Comparison of ENCODE assay signal across 8 cellular contexts in the genomic region with DNA sequence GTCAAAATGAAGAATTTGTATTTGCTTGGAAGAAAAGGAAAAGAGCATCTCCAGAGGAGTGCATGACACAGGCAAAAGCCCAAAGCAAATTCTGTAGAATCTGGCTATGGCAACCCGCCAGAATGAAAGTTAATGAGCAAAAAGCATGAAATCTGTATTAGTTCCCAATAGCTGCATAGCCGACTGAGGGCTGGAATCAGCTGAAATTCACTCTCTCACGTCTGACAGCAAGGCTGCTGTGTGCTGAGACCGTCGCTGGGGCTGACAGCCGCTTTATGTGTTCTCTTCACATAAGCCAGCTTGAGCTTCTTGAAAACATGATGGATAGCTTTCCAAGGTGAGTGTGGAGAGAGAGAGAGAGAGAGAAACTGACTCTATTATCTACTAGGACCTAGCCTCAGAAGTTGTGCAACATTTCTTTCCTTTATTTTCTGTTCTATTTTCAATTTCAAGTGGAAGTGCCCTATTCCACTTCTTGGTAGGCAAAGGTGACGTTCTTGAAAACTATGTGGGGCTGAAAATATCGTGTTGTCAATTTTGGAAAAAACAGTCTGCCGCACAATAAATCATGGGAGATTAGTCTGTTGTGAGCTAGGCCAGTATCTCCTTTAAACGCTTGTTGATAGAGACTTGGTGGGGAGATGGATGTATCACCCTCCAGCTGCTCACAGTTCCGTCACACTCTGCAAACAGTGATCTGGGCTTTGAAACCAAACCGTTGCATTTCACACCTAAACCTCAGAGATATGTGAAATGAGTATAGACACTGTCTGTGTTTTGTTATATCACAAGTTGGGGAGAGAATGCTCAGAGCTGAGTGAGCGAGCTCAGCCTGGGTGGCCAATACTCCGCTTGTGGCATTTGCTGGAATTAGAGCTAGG.
DNase-seq lines count a peak whose midpoint lies in the region; ATAC-seq and TF ChIP-seq lines count a peak whose summit lies in the region.

No MANE protein-coding gene starts in this region.

- H3K9me3 ChIP-seq in Caco-2, result no peaks in the 10 kb centered on the region

- CTCF ChIA-PET in activated CD4-positive, alpha-beta memory T cell treated with anti-CD3 and anti-CD28 coated beads, Interleukin-2, amount 10 ng/mL, durations not matched to agents 7 days and 5 days (lab: Charles Lee), result interaction anchor here (1.0 to 2.6 kb wide), 5 partner anchors 13 to 74 kb away, joined by 3 to 14 read pairs (median 5); no protein-coding TSS in a partner anchor
- CTCF ChIA-PET in Caco-2 (lab: Charles Lee), result no interaction called here

- no peaks in the 10 kb centered on the region for H3K36me3 Mint-ChIP-seq in activated CD4-positive, alpha-beta memory T cell treated with anti-CD3 and anti-CD28 coated beads, Interleukin-2, amount 10 ng/mL, durations not matched to agents 7 days and 5 days (ENCODE audit: low read depth)
- H3K36me3 Mint-ChIP-seq in Caco-2 (ENCODE audit: insufficient read depth, unreplicated experiment), result no peaks in the 10 kb centered on the region

- DNase-seq in activated CD4-positive, CD25-positive, alpha-beta regulatory T cell (lab: John Stamatoyannopoulos, UW), result no peak
- peak; percentile 69 for DNase-seq in activated CD4-positive, alpha-beta memory T cell treated with anti-CD3 and anti-CD28 coated beads, Interleukin-2, amount 10 ng/mL, durations not matched to agents 7 days and 5 days
- peak; percentile 22 for DNase-seq in medulla oblongata (ENCODE audit: extremely low spot score)
- DNase-seq in NCI-H345 treated with DMSO at 0.1 percent for 48 hours (lab: John Stamatoyannopoulos, UW; ENCODE audit: unreplicated experiment), result no peak
- no peak for DNase-seq in NCI-H1930 (lab: John Stamatoyannopoulos, UW)
- DNase-seq in Caco-2, result no peak

- POLR2A ChIA-PET in activated CD4-positive, alpha-beta memory T cell treated with anti-CD3 and anti-CD28 coated beads, Interleukin-2, amount 10 ng/mL, durations not matched to agents 7 days and 5 days (lab: Charles Lee), result interaction anchor here (0.6 to 2.7 kb wide), 14 partner anchors 11 to 363 kb away, joined by 3 to 17 read pairs (median 4); a partner anchor contains a TSS
- POLR2A ChIA-PET in Caco-2 (lab: Charles Lee), result no interaction called here

- H3K4me3 Mint-ChIP-seq in activated CD4-positive, alpha-beta memory T cell treated with anti-CD3 and anti-CD28 coated beads, Interleukin-2, amount 10 ng/mL, durations not matched to agents 7 days and 5 days, result peak overlapping the region; percentile 58
- H3K4me3 Mint-ChIP-seq in Caco-2 (ENCODE audit: unreplicated experiment), result no peak overlapping the region

- peaks cover 40% of the 10 kb centered on the region for H3K4me1 Mint-ChIP-seq in activated CD4-positive, alpha-beta memory T cell treated with anti-CD3 and anti-CD28 coated beads, Interleukin-2, amount 10 ng/mL, durations not matched to agents 7 days and 5 days
- H3K4me1 Mint-ChIP-seq in Caco-2 (ENCODE audit: low read depth, unreplicated experiment), result no peaks in the 10 kb centered on the region

- BruUV-seq in Caco-2 (replicated peaks; lab: Mats Ljungman, UMichigan), result no TSS peak

- no peaks in the 10 kb centered on the region for H3K36me3 ChIP-seq in Caco-2 (ENCODE audit: control insufficient read depth, insufficient read depth, low read length)

- H3K9me3 Mint-ChIP-seq in activated CD4-positive, alpha-beta memory T cell treated with anti-CD3 and anti-CD28 coated beads, Interleukin-2, amount 10 ng/mL, durations not matched to agents 7 days and 5 days, result no peaks in the 10 kb centered on the region
- no peaks in the 10 kb centered on the region for H3K9me3 Mint-ChIP-seq in Caco-2 (ENCODE audit: unreplicated experiment)

- H3K4me1 ChIP-seq in Caco-2, result peaks cover 3% of the 10 kb centered on the region; the same call in 1 of the 2 replicates

- no peak overlapping the region for H3K4me3 ChIP-seq in Caco-2 (ENCODE audit: low read depth, low read length)

- peak overlapping the region; percentile 91 for H3K27ac Mint-ChIP-seq in activated CD4-positive, alpha-beta memory T cell treated with anti-CD3 and anti-CD28 coated beads, Interleukin-2, amount 10 ng/mL, durations not matched to agents 7 days and 5 days
- no peak overlapping the region for H3K27ac Mint-ChIP-seq in Caco-2 (ENCODE audit: unreplicated experiment)

- H3K27me3 ChIP-seq in Caco-2 (replicated peaks; ENCODE audit: control insufficient read depth, insufficient read depth, low read length), result no peaks in the 10 kb centered on the region

- intact Hi-C loops in Caco-2 (cut with micrococcal nuclease; ENCODE audit: unreplicated experiment), result no loop called here

- no peak for TF ChIP-seq CTCF in Caco-2 (IDR thresholded peaks at IDR 0.05; ENCODE audit: insufficient read depth in 1 of 2, low read depth in 1 of 2, low read length in 1 of 2, severe bottlenecking in 1 of 2, unreplicated experiment in 1 of 2)

- ATAC-seq in activated CD4-positive, CD25-positive, alpha-beta regulatory T cell treated with anti-CD3 and anti-CD28 coated beads, Interleukin-2, amount 50 U/mL, for 24 hours, result peak; percentile 93
- ATAC-seq in HG02970 (IDR thresholded peaks at IDR 0.05; ENCODE audit: low FRiP score, unreplicated experiment), result peak; percentile 86

- no peaks in the 10 kb centered on the region for H3K27me3 Mint-ChIP-seq in activated CD4-positive, alpha-beta memory T cell treated with anti-CD3 and anti-CD28 coated beads, Interleukin-2, amount 10 ng/mL, durations not matched to agents 7 days and 5 days
- no peaks in the 10 kb centered on the region for H3K27me3 Mint-ChIP-seq in Caco-2 (ENCODE audit: insufficient read depth, unreplicated experiment)

Comparison
In these comparisons a context has a peak if more than half of its experiments do, and no peak if none do; other contexts are left out.
1. DNase-seq: peak in activated CD4-positive, alpha-beta memory T cell treated with anti-CD3 and anti-CD28 coated beads, Interleukin-2, amount 10 ng/mL, durations not matched to agents 7 days and 5 days (single experiment) and medulla oblongata (single experiment); none in activated CD4-positive, CD25-positive, alpha-beta regulatory T cell (0 of 4), NCI-H345 treated with DMSO at 0.1 percent for 48 hours (single experiment), NCI-H1930 (0 of 2) and Caco-2 (0 of 2).